ENCODE assay signal across 7 cellular contexts in genomic region chr12:124927325-124928094, GRCh38. TPM values are rescaled to one million over a fixed set of nuclear protein-coding genes. Genes with fewer than 3 reads are reported as not detected.
DNase-seq lines count a peak whose midpoint lies in the region; ATAC-seq and TF ChIP-seq lines count a peak whose summit lies in the region.

No MANE protein-coding gene starts in this region.

- H3K4me1 Mint-ChIP-seq in dendritic cell treated with granulocyte-macrophage colony-stimulating factor and Interleukin-4, amounts not matched to agents 40 ng/mL and 50 ng/mL, for 4 days (ENCODE audit: low read depth) = peaks cover 41% of the 10 kb centered on the region

- H3K4me1 ChIP-seq in lung (ENCODE audit: control insufficient read depth in 2 of 2, insufficient read depth in 2 of 2, low read length in 2 of 2) = peaks cover 5 to 12% of the 10 kb centered on the region in 2 donors

- H3K27ac ChIP-seq in lung (ENCODE audit: low read depth in 1 of 2, low read length in 1 of 2) = peak overlapping the region; percentile 91 to 99

- intact Hi-C loops in dendritic cell treated with granulocyte-macrophage colony-stimulating factor and Interleukin-4, amounts not matched to agents 40 ng/mL and 50 ng/mL, for 4 days (cut with micrococcal nuclease) = no loop called here

- TF ChIP-seq CTCF in lung (IDR thresholded peaks at IDR 0.05; ENCODE audit: control extremely low read depth, extremely low read depth) = no peak

- H3K27me3 Mint-ChIP-seq in dendritic cell treated with granulocyte-macrophage colony-stimulating factor and Interleukin-4, amounts not matched to agents 40 ng/mL and 50 ng/mL, for 4 days = peaks cover 18% of the 10 kb centered on the region

- peak; percentile 95 to 96 for DNase-seq in activated CD4-positive, alpha-beta T cell treated with anti-CD3 and anti-CD28 coated beads for 24 hours (ENCODE audit: low read depth in 2 of 2)
- DNase-seq in lung (ENCODE audit: low spot score) (peak; percentile 89), NCI-H1092 treated with DMSO at 0.1 percent for 48 hours (lab: John Stamatoyannopoulos, UW) (no peak)
- peak; percentile 88 for DNase-seq in stimulated activated CD8-positive, alpha-beta memory T cell treated with anti-CD3 and anti-CD28 coated beads, Interleukin-12 subunit alpha, Interleukin-12 subunit beta, amount 100 ng/mL, for 1 hour (ENCODE audit: low read depth)

- H3K27me3 ChIP-seq in lung (ENCODE audit: control insufficient read depth, insufficient read depth) = no peaks in the 10 kb centered on the region

- no peaks in the 10 kb centered on the region for H3K36me3 ChIP-seq in lung (ENCODE audit: control insufficient read depth in 2 of 2, insufficient read depth in 2 of 2, low read length in 2 of 2)

- H3K9me3 ChIP-seq in lung (ENCODE audit: control insufficient read depth in 2 of 2, insufficient read depth in 1 of 2, low read length in 1 of 2) = no peaks in the 10 kb centered on the region

- peak overlapping the region; percentile 92 for H3K27ac Mint-ChIP-seq in dendritic cell treated with granulocyte-macrophage colony-stimulating factor and Interleukin-4, amounts not matched to agents 40 ng/mL and 50 ng/mL, for 4 days

- ATAC-seq in GM19025 (IDR thresholded peaks at IDR 0.05; ENCODE audit: low read depth, unreplicated experiment) (peak; percentile 61), HG03354 (IDR thresholded peaks at IDR 0.05; ENCODE audit: poor library complexity, severe bottlenecking, unreplicated experiment) (peak; percentile 80), lung (ENCODE audit: insufficient read depth, low FRiP score) (peak; percentile 83)

- peak overlapping the region; percentile 79 for H3K4me3 Mint-ChIP-seq in dendritic cell treated with granulocyte-macrophage colony-stimulating factor and Interleukin-4, amounts not matched to agents 40 ng/mL and 50 ng/mL, for 4 days

- H3K4me3 ChIP-seq in lung = peak overlapping the region; percentile 52

- H3K9me3 Mint-ChIP-seq in dendritic cell treated with granulocyte-macrophage colony-stimulating factor and Interleukin-4, amounts not matched to agents 40 ng/mL and 50 ng/mL, for 4 days = no peaks in the 10 kb centered on the region

- 0% methylated on average over 40 of the region's 40 CpGs for WGBS in lung, 2 donors

- H3K36me3 Mint-ChIP-seq in dendritic cell treated with granulocyte-macrophage colony-stimulating factor and Interleukin-4, amounts not matched to agents 40 ng/mL and 50 ng/mL, for 4 days (ENCODE audit: low read depth) = peaks cover 7% of the 10 kb centered on the region

RNA-seq across cellular contexts. Expression of gene UBC, which starts 13.1 kb away (rescaled TPM):
- total RNA-seq in lung = 1,000 to 10,000 TPM; 1,113 to 1,141 TPM
- 1,000 to 10,000 TPM; 1,465 to 1,682 TPM for polyA plus RNA-seq in lung
